1 cellular context compared by ENCODE assay signal in the genomic region with DNA sequence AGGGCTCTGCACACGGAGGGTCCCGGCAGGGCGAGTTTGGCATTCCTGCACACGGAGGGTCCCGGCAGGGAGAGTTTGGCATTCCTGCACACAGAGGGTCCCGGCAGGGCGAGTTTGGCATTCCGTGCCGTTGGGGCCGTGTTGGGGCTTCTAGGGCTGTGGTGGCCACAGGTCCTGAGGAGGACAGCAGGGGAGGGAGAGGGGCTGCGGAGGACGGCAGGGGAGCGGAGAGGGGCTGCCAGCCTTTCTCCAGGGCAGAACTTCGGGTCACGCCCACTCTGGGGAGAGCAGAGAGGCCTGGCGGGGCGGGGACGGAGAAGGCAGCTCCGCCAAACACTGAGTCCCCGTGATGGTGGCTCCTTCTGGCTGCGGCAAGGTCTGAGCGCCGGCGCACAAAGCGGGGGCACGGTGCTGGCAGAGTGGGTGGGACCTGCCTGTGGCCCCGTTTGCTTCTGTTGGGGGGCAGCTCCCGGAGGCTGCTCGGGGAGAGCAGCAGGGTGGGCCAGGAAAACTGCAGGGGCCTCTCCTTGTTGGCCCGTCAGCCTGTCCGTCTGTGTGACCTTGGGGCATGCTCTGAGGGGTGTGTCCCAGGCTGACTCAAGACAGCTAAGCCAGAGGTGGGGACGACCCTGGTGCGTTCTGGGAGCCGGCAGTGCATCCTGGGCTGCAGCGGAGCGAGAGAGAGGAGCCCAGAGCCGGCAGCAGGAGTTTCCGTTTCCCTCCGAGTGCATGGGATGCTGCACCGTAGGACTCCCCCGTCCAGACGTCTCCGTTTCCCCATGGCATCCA.
TF ChIP-seq lines count a peak whose summit lies in the region.

No MANE protein-coding gene starts in this region.

TF ChIP-seq in WTC11, 78 proteins besides CTCF, POLR2A, EP300 and RAD21 (continued from another document):
- TF ChIP-seq, protein P1, sequence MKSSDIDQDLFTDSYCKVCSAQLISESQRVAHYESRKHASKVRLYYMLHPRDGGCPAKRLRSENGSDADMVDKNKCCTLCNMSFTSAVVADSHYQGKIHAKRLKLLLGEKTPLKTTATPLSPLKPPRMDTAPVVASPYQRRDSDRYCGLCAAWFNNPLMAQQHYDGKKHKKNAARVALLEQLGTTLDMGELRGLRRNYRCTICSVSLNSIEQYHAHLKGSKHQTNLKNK (CRISPR knock-in tag; IDR thresholded peaks at IDR 0.05), result no peak
- no peak for TF ChIP-seq SMAD3 (CRISPR knock-in tag; IDR thresholded peaks at IDR 0.05; ENCODE audit: borderline replicate concordance)
- TF ChIP-seq, protein P2, sequence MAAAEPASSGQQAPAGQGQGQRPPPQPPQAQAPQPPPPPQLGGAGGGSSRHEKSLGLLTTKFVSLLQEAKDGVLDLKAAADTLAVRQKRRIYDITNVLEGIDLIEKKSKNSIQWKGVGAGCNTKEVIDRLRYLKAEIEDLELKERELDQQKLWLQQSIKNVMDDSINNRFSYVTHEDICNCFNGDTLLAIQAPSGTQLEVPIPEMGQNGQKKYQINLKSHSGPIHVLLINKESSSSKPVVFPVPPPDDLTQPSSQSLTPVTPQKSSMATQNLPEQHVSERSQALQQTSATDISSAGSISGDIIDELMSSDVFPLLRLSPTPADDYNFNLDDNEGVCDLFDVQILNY (CRISPR knock-in tag; IDR thresholded peaks at IDR 0.05), result no peak
- no peak for TF ChIP-seq RORB (CRISPR knock-in tag; IDR thresholded peaks at IDR 0.05)
- TF ChIP-seq, protein P3, sequence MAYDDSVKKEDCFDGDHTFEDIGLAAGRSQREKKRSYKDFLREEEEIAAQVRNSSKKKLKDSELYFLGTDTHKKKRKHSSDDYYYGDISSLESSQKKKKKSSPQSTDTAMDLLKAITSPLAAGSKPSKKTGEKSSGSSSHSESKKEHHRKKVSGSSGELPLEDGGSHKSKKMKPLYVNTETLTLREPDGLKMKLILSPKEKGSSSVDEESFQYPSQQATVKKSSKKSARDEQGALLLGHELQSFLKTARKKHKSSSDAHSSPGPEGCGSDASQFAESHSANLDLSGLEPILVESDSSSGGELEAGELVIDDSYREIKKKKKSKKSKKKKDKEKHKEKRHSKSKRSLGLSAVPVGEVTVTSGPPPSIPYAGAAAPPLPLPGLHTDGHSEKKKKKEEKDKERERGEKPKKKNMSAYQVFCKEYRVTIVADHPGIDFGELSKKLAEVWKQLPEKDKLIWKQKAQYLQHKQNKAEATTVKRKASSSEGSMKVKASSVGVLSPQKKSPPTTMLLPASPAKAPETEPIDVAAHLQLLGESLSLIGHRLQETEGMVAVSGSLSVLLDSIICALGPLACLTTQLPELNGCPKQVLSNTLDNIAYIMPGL (CRISPR knock-in tag; IDR thresholded peaks at IDR 0.05), result no peak
- TF ChIP-seq, protein P4, sequence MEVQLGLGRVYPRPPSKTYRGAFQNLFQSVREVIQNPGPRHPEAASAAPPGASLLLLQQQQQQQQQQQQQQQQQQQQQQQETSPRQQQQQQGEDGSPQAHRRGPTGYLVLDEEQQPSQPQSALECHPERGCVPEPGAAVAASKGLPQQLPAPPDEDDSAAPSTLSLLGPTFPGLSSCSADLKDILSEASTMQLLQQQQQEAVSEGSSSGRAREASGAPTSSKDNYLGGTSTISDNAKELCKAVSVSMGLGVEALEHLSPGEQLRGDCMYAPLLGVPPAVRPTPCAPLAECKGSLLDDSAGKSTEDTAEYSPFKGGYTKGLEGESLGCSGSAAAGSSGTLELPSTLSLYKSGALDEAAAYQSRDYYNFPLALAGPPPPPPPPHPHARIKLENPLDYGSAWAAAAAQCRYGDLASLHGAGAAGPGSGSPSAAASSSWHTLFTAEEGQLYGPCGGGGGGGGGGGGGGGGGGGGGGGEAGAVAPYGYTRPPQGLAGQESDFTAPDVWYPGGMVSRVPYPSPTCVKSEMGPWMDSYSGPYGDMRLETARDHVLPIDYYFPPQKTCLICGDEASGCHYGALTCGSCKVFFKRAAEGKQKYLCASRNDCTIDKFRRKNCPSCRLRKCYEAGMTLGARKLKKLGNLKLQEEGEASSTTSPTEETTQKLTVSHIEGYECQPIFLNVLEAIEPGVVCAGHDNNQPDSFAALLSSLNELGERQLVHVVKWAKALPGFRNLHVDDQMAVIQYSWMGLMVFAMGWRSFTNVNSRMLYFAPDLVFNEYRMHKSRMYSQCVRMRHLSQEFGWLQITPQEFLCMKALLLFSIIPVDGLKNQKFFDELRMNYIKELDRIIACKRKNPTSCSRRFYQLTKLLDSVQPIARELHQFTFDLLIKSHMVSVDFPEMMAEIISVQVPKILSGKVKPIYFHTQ (CRISPR knock-in tag; IDR thresholded peaks at IDR 0.05), result no peak
- no peak for TF ChIP-seq ZNF423 (CRISPR knock-in tag; IDR thresholded peaks at IDR 0.05)
- no peak for TF ChIP-seq SOX15 (CRISPR knock-in tag; IDR thresholded peaks at IDR 0.05)
- TF ChIP-seq, protein P5, sequence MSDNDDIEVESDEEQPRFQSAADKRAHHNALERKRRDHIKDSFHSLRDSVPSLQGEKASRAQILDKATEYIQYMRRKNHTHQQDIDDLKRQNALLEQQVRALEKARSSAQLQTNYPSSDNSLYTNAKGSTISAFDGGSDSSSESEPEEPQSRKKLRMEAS (CRISPR knock-in tag; IDR thresholded peaks at IDR 0.05), result peak; percentile 18; the same call in 1 of the 2 replicates
- TF ChIP-seq, protein P6, sequence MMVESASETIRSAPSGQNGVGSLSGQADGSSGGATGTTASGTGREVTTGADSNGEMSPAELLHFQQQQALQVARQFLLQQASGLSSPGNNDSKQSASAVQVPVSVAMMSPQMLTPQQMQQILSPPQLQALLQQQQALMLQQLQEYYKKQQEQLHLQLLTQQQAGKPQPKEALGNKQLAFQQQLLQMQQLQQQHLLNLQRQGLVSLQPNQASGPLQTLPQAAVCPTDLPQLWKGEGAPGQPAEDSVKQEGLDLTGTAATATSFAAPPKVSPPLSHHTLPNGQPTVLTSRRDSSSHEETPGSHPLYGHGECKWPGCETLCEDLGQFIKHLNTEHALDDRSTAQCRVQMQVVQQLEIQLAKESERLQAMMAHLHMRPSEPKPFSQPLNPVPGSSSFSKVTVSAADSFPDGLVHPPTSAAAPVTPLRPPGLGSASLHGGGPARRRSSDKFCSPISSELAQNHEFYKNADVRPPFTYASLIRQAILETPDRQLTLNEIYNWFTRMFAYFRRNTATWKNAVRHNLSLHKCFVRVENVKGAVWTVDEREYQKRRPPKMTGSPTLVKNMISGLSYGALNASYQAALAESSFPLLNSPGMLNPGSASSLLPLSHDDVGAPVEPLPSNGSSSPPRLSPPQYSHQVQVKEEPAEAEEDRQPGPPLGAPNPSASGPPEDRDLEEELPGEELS (CRISPR knock-in tag; IDR thresholded peaks at IDR 0.05), result no peak
- TF ChIP-seq ZNF219 (CRISPR knock-in tag; IDR thresholded peaks at IDR 0.05; ENCODE audit: borderline replicate concordance), result 0 out of 2 replicates have a peak, but pooled peaks have one; percentile 42
- TF ChIP-seq, protein P7, sequence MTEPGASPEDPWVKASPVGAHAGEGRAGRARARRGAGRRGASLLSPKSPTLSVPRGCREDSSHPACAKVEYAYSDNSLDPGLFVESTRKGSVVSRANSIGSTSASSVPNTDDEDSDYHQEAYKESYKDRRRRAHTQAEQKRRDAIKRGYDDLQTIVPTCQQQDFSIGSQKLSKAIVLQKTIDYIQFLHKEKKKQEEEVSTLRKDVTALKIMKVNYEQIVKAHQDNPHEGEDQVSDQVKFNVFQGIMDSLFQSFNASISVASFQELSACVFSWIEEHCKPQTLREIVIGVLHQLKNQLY (CRISPR knock-in tag; IDR thresholded peaks at IDR 0.05), result no peak
- no peak for TF ChIP-seq CREM (CRISPR knock-in tag; IDR thresholded peaks at IDR 0.05)
- TF ChIP-seq ZNF416 (CRISPR knock-in tag; IDR thresholded peaks at IDR 0.05), result no peak
TF ChIP-seq in WTC11: peak in this region for 6.
